In genomic region chr7:149666360-149666905, GRCh38 we compare ENCODE assay signal across 23 cellular contexts.
"Had no signal": no experiment of that assay in that cellular context is flagged by ENCODE, and none has a peak within 500 bp of the region (broad histone marks: within the 10 kb centered on the region; RNA-seq: fewer than 3 reads in every experiment).

No MANE protein-coding gene starts in this region.

- H3K4me3 ChIP-seq: breast epithelium, gastrocnemius medialis, sigmoid colon, smooth muscle cell, thyroid gland, upper lobe of right lung had no signal

- DNase-seq: activated CD4-positive, alpha-beta memory T cell treated with anti-CD3 and anti-CD28 coated beads for 36 hours; activated CD4-positive, alpha-beta T cell treated with anti-CD3 and anti-CD28 coated beads, Interleukin-2, amount 10 ng/mL, durations not matched to agents 24 days and 14 days; activated CD4-positive, CD25-positive, alpha-beta regulatory T cell treated with anti-CD3 and anti-CD28 coated beads, Interleukin-2, amount 50 U/mL, for 72 hours; activated T-cell treated with anti-CD3 and anti-CD28 coated beads, Interleukin-2, amount 50 U/mL, for 48 hours; dermis blood vessel endothelial cell; effector CD4-positive, alpha-beta T cell; gastrocnemius medialis; glutamatergic neuron; islet precursor cell; left cardiac atrium; nephron progenitor cell; retina; sigmoid colon; stimulated activated CD4-positive, alpha-beta T cell treated with anti-CD3 and anti-CD28 coated beads, Interleukin-1b, Interleukin-23, amount 100 ng/mL, for 48 hours; stimulated activated CD4-positive, alpha-beta T cell treated with anti-CD3 and anti-CD28 coated beads, Interleukin-4, amount 100 ng/mL, for 4 hours; stimulated activated CD8-positive, alpha-beta memory T cell treated with anti-CD3 and anti-CD28 coated beads, Interleukin-4, amount 100 ng/mL, for 48 hours; stimulated activated naive CD8-positive, alpha-beta T cell treated with anti-CD3 and anti-CD28 coated beads, Interleukin-15, amount 100 ng/mL, for 72 hours; substantia nigra; T-helper 2 cell; thyroid gland; upper lobe of right lung had no signal
